22 cellular contexts compared by ENCODE assay signal in the genomic region with DNA sequence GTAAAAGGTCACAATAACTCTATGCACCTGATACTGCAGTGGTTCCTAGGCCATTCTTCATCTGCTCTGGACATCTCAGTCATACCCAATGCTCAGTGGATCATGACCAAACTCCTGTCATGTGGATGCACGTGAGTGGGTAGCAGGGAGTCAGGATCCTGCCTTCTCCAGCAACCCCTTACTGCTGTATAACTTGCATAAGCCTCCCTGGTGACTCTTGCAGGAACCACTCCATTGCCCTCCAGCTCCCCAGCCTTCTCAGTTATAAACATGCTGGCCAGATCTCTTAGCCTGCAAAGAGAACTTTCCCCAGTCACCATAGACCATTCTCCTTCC.
A peak's percentile ranks its signal among the peaks of the same experiment; 100 is the strongest.
DNase-seq lines count a peak whose midpoint lies in the region; ATAC-seq and TF ChIP-seq lines count a peak whose summit lies in the region.
"Had no signal": no experiment of that assay in that cellular context is flagged by ENCODE, and none has a peak within 500 bp of the region (broad histone marks: within the 10 kb centered on the region; RNA-seq: fewer than 3 reads in every experiment).

No MANE protein-coding gene starts in this region.

- H3K27ac ChIP-seq in SU-DHL-6 (ENCODE audit: low read depth, low read length) = peak overlapping the region; percentile 58
- H3K27ac ChIP-seq: A549, C4-2B, foreskin keratinocyte, pancreas, suprapubic skin had no signal

- H3K4me2 ChIP-seq in SU-DHL-6 (ENCODE audit: low read depth, low read length, poor library complexity, severe bottlenecking) = no peak overlapping the region
- H3K4me2 ChIP-seq: A549 had no signal

- ATAC-seq in GM19324 (IDR thresholded peaks at IDR 0.05; ENCODE audit: low FRiP score, unreplicated experiment) (peak; percentile 9), GM19328 (IDR thresholded peaks at IDR 0.05; ENCODE audit: unreplicated experiment) (no peak)
- ATAC-seq: A549, foreskin keratinocyte, sciatic nerve, SK-N-SH treated with all-trans-retinoic acid at 6 μM for 48 hours had no signal

- no peaks in the 10 kb centered on the region for H3K79me2 ChIP-seq in SU-DHL-6 (ENCODE audit: insufficient read depth, low read length)

- H3K9me3 ChIP-seq in SU-DHL-6 (ENCODE audit: insufficient read depth, low read length) = no peaks in the 10 kb centered on the region
- H3K9me3 ChIP-seq: A549, pancreas, suprapubic skin had no signal

- DNase-seq in NCI-H510A (lab: John Stamatoyannopoulos, UW) (peak; percentile 27), NCI-H510A treated with DMSO at 0.1 percent for 48 hours (lab: John Stamatoyannopoulos, UW) (no peak), renal cortical epithelial cell (ENCODE audit: low read depth) (peak; percentile 44), EL (no peak), NCI-H748 (lab: John Stamatoyannopoulos, UW; ENCODE audit: unreplicated experiment) (no peak)
- DNase-seq: DMS 273 treated with DMSO at 0.1 percent for 48 hours, erythroblast, foreskin keratinocyte, H9, mammary epithelial cell, NCI-H1105, NCI-H2227 treated with DMSO at 0.1 percent for 48 hours, pancreas, T-helper 9 cell had no signal

- no peaks in the 10 kb centered on the region for H3K27me3 ChIP-seq in SU-DHL-6 (ENCODE audit: low read length)
- H3K27me3 ChIP-seq: foreskin keratinocyte, pancreas, suprapubic skin had no signal

- H3F3A ChIP-seq in SU-DHL-6 (ENCODE audit: insufficient read depth) = no peaks in the 10 kb centered on the region

- no peak overlapping the region for H3K9ac ChIP-seq in SU-DHL-6 (ENCODE audit: low read length)

- no peaks in the 10 kb centered on the region for H3K36me3 ChIP-seq in SU-DHL-6 (ENCODE audit: low read length)

- no peaks in the 10 kb centered on the region for H4K20me1 ChIP-seq in SU-DHL-6 (ENCODE audit: low read depth, low read length)

- TF ChIP-seq CTCF in SU-DHL-6 (IDR thresholded peaks at IDR 0.05; ENCODE audit: insufficient read depth, low read length, poor library complexity, severe bottlenecking) = no peak

- no peak overlapping the region for H2AFZ ChIP-seq in SU-DHL-6 (ENCODE audit: low read depth, low read length, severe bottlenecking)

- H3K4me3 ChIP-seq in SU-DHL-6 (ENCODE audit: insufficient read depth, low read length, poor library complexity, severe bottlenecking) = no peak overlapping the region
- H3K4me3 ChIP-seq: A549, pancreas, suprapubic skin had no signal

- no peaks in the 10 kb centered on the region for H3K9me2 ChIP-seq in SU-DHL-6 (replicated peaks; ENCODE audit: insufficient read depth, low read length)

Comparison
In these comparisons a context has a peak if more than half of its experiments do, and no peak if none do; other contexts are left out.
1. DNase-seq: peak in NCI-H510A (single experiment) and renal cortical epithelial cell (single experiment); none in NCI-H510A treated with DMSO at 0.1 percent for 48 hours (single experiment), EL (single experiment) and NCI-H748 (single experiment).